In the genomic region with DNA sequence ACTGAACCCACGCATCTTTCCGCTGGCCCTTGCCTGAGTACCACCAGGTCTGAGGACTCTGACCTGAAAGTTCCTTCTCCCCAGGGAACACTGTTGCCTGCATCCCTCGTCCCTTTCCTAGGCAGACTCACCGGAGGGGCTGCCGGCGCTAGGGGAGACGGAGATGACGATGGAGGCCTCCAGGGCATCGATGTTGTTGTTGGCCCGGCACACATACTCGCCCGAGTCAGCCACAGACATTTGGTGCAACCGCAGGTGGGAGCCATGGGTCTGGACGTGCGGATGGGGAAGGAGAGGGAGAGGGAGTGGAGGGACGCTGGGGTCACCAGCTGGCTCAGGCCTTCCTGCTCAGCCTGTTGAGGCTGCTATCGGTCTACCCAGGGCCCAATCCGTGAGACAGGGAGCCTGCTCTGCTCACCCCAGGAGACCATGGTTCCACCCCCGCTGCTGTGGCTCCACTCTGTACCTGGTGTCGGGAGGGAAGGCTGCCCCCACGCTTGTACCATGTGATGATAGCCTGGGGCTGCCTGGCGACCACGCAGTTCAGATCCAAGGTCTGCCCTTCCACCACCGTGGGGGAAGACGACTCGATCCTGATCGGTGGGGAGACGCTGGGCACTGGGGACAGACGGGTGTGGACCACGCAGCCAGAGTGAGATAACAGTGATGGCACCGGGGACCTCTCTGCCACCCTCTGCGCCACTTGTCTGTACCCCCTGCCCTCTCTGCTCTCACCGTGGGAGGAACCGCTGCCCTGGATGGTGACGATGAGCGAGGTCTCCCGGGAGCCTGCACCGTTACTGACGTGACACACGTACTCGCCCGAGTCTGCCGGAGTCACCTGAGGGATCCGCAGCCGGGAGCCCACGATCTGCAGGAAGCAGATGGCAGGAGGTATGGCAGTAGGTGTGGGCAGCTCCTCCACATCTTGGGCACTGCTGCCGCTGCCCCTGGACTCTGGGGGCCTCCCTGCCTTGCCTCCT, we compare ENCODE assay signal across 31 cellular contexts. TPM values are rescaled to one million over a fixed set of nuclear protein-coding genes. Genes with fewer than 3 reads are reported as not detected.
"Had no signal": no experiment of that assay in that cellular context is flagged by ENCODE, and none has a peak within 500 bp of the region (broad histone marks: within the 10 kb centered on the region; RNA-seq: fewer than 3 reads in every experiment).

No MANE protein-coding gene starts in this region.

- H3K4me3 Mint-ChIP-seq: activated naive CD4-positive, alpha-beta T cell treated with anti-CD3 and anti-CD28 coated beads for 36 hours; activated naive CD8-positive, alpha-beta T cell treated with anti-CD3 and anti-CD28 coated beads for 36 hours; natural killer cell; stimulated activated naive CD8-positive, alpha-beta T cell treated with anti-CD3 and anti-CD28 coated beads, Interleukin-15, Interleukin-2, amounts not matched to agents 100 ng/mL and 50 ng/mL, for 24 hours; T-helper 2 cell treated with Interferon-gamma antibody and Interleukin-4, amounts not matched to agents 5 μg/mL and 100 μg/mL, for 36 hours had no signal

- H3K27ac Mint-ChIP-seq: activated naive CD4-positive, alpha-beta T cell treated with anti-CD3 and anti-CD28 coated beads for 36 hours; activated naive CD8-positive, alpha-beta T cell treated with anti-CD3 and anti-CD28 coated beads for 36 hours; natural killer cell; progenitor cell of endocrine pancreas; stimulated activated naive CD8-positive, alpha-beta T cell treated with anti-CD3 and anti-CD28 coated beads, Interleukin-15, Interleukin-2, amounts not matched to agents 100 ng/mL and 50 ng/mL, for 24 hours; T-helper 2 cell treated with Interferon-gamma antibody and Interleukin-4, amounts not matched to agents 5 μg/mL and 100 μg/mL, for 36 hours had no signal

- H3K36me3 ChIP-seq: neutrophil, ovary, right lobe of liver had no signal

- H3K27me3 Mint-ChIP-seq: activated naive CD8-positive, alpha-beta T cell treated with anti-CD3 and anti-CD28 coated beads for 36 hours; progenitor cell of endocrine pancreas; stimulated activated naive CD8-positive, alpha-beta T cell treated with anti-CD3 and anti-CD28 coated beads, Interleukin-15, Interleukin-2, amounts not matched to agents 100 ng/mL and 50 ng/mL, for 24 hours had no signal

- H3K9me3 Mint-ChIP-seq: activated naive CD4-positive, alpha-beta T cell treated with anti-CD3 and anti-CD28 coated beads for 36 hours; activated naive CD8-positive, alpha-beta T cell treated with anti-CD3 and anti-CD28 coated beads for 36 hours; natural killer cell; stimulated activated naive CD8-positive, alpha-beta T cell treated with anti-CD3 and anti-CD28 coated beads, Interleukin-15, Interleukin-2, amounts not matched to agents 100 ng/mL and 50 ng/mL, for 24 hours; T-helper 2 cell treated with Interferon-gamma antibody and Interleukin-4, amounts not matched to agents 5 μg/mL and 100 μg/mL, for 36 hours had no signal

- H3K4me1 Mint-ChIP-seq: activated naive CD8-positive, alpha-beta T cell treated with anti-CD3 and anti-CD28 coated beads for 36 hours had no signal

- H3K4me1 ChIP-seq: adrenal gland, body of pancreas, heart right ventricle, left lung, lower lobe of right lung, right lobe of liver had no signal

- H3K27ac ChIP-seq: adrenal gland, body of pancreas, esophagus squamous epithelium, heart right ventricle, left lung, lower lobe of right lung, neutrophil, ovary, right lobe of liver, skin epidermis had no signal

- H3K9me3 ChIP-seq: adrenal gland, body of pancreas, esophagus squamous epithelium, heart right ventricle, left lung, lower lobe of right lung, neutrophil, ovary, right lobe of liver had no signal

- H3K4me3 ChIP-seq: adrenal gland, body of pancreas, esophagus squamous epithelium, heart right ventricle, left lung, lower lobe of right lung, ovary, right lobe of liver, skin epidermis had no signal

- ATAC-seq: body of pancreas, left lung, natural killer cell, right lobe of liver had no signal

- H3K27me3 ChIP-seq: adrenal gland, body of pancreas, esophagus squamous epithelium, heart right ventricle, left lung, neutrophil, ovary, right lobe of liver had no signal

- H3K36me3 Mint-ChIP-seq: activated naive CD8-positive, alpha-beta T cell treated with anti-CD3 and anti-CD28 coated beads for 36 hours; natural killer cell had no signal

- DNase-seq: activated CD4-positive, alpha-beta T cell treated with anti-CD3 and anti-CD28 coated beads for 4 hours; activated CD4-positive, alpha-beta T cell treated with anti-CD3 and anti-CD28 coated beads, Interleukin-2, amount 50 U/mL, for 4 hours; activated CD4-positive, CD25-positive, alpha-beta regulatory T cell; activated CD8-positive, alpha-beta memory T cell treated with anti-CD3 and anti-CD28 coated beads for 24 hours; activated effector memory CD4-positive, alpha-beta T cell treated with Interleukin-2 at 50 U/mL for 16 hours; activated naive CD4-positive, alpha-beta T cell treated with anti-CD3 and anti-CD28 coated beads for 36 hours; activated naive CD8-positive, alpha-beta T cell treated with anti-CD3 and anti-CD28 coated beads for 36 hours; adrenal gland; body of pancreas; caudate nucleus; esophagus squamous epithelium; foreskin melanocyte; heart right ventricle; lower lobe of right lung; mesendoderm; natural killer cell; ovary; stimulated activated CD4-positive, alpha-beta T cell treated with anti-CD3 and anti-CD28 coated beads, Interleukin-12 subunit alpha, Interleukin-12 subunit beta, amount 100 ng/mL, for 4 hours; stimulated activated CD4-positive, alpha-beta T cell treated with anti-CD3 and anti-CD28 coated beads, Interleukin-4, amount 100 ng/mL, for 1 hour; substantia nigra; T-helper 1 cell had no signal

RNA-seq across cellular contexts. Expression of gene LDLRAD2, which starts 35.4 kb away (rescaled TPM):
- total RNA-seq: activated naive CD4-positive, alpha-beta T cell treated with anti-CD3 and anti-CD28 coated beads for 36 hours; esophagus squamous epithelium; glomerular endothelial cell; mononuclear cell; renal cortical epithelial cell; right lobe of liver had no signal
